1 cellular context compared by ENCODE assay signal in the genomic region with DNA sequence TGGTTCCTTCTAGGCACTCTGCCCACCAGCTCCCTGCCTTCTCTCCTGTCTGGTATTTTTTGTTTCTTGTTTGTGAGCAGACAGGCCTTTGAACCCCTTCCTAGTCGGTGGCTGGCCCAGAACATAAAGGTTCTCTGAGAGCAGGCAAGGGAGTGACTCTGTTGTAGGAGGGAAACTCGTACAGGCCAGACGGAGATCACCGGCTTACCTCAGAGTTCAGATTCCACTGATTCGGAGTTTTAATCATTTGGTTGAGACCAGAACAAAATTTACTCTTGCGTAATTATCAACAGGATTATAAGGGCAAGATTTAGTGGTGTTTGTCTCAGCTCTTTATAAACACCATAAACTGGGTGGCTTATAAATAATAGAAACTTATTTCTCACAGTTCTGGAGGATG.
TF ChIP-seq lines count a peak whose summit lies in the region.

No MANE protein-coding gene starts in this region.

TF ChIP-seq in IMR-90, 13 proteins besides CTCF, POLR2A, EP300 and RAD21 (continued from another document):
- TF ChIP-seq, protein P1, sequence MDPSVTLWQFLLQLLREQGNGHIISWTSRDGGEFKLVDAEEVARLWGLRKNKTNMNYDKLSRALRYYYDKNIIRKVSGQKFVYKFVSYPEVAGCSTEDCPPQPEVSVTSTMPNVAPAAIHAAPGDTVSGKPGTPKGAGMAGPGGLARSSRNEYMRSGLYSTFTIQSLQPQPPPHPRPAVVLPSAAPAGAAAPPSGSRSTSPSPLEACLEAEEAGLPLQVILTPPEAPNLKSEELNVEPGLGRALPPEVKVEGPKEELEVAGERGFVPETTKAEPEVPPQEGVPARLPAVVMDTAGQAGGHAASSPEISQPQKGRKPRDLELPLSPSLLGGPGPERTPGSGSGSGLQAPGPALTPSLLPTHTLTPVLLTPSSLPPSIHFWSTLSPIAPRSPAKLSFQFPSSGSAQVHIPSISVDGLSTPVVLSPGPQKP (IDR thresholded peaks at IDR 0.05; ENCODE audit: borderline replicate concordance, low read depth, low read length) = no peak
- TF ChIP-seq CEBPB (IDR thresholded peaks at IDR 0.05; ENCODE audit: low read depth, low read length) = peak; percentile 34; the same call in 1 of the 2 replicates
- TF ChIP-seq RCOR1 (IDR thresholded peaks at IDR 0.05; ENCODE audit: insufficient replicate concordance, low read length) = no peak
